32 cellular contexts compared by ENCODE assay signal in the genomic region with DNA sequence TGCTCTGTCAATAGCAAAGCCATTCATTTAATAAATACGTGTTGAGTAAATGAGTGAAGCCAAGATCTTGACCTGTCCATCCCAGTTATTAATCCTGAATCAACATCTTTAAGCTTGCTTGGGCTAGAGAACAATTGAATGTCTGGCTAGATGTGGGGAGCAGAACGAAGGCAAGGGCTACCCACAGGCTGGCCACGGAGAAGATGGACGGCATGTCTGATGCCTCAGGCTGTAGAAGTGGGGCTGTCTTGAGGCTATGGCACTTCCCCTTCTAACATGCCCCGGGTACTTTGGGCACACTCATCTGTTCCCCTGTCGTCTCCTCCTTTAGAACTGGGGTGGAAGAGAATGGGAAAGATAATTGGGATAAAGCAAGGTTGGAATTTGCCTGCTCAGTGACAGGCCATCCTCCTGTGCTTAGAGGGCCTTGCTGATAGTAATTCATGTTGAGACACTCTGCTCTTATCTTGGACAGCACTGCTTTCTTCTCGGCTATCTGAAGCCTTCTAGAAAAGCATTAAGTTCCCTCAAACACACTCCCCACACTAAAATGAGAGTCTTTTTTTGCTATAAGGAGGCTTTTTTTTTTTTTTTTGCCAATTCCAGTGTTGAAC.
"Had no signal": no experiment of that assay in that cellular context is flagged by ENCODE, and none has a peak within 500 bp of the region (broad histone marks: within the 10 kb centered on the region; RNA-seq: fewer than 3 reads in every experiment).

No MANE protein-coding gene starts in this region.

- H3K36me3 ChIP-seq: esophagus squamous epithelium, heart right ventricle, neutrophil, ovary, prostate gland, sigmoid colon, thyroid gland, upper lobe of left lung, vagina had no signal

- H3K27me3 Mint-ChIP-seq: central memory CD8-positive, alpha-beta T cell; stimulated activated memory B cell treated with anti-CD40 and anti-IgM and Interleukin-4, amounts not matched to agents 10 μg/mL and 1 μg/mL and 100 μg/mL, for 72 hours had no signal

- H3K27ac Mint-ChIP-seq: activated B cell treated with CpG ODN at 0.5 μM for 24 hours; activated CD8-positive, alpha-beta T cell treated with anti-CD3 and anti-CD28 coated beads for 36 hours; activated naive CD4-positive, alpha-beta T cell treated with anti-CD3 and anti-CD28 coated beads, Interleukin-2, amount 50 U/mL, for 72 hours; dendritic cell treated with granulocyte-macrophage colony-stimulating factor and Interleukin-4, amounts not matched to agents 40 ng/mL and 50 ng/mL, for 4 days; memory B cell; natural killer cell treated with Interleukin-12 subunit alpha and Interleukin-12 subunit beta and Interleukin-15 and Interleukin-18, amount 100 ng/mL, for 72 hours; stimulated activated memory B cell treated with anti-CD40 and anti-IgM and Interleukin-4, amounts not matched to agents 10 μg/mL and 1 μg/mL and 100 μg/mL, for 72 hours; T-helper 1 cell treated with Interleukin-12 subunit alpha and Interleukin-12 subunit beta and Interleukin-4 antibody, amounts not matched to agents 30 μg/mL and 1 μg/mL, for 36 hours had no signal

- ATAC-seq: activated CD8-positive, alpha-beta T cell treated with anti-CD3 and anti-CD28 coated beads for 36 hours; activated naive CD4-positive, alpha-beta T cell treated with anti-CD3 and anti-CD28 coated beads, Interleukin-2, amount 50 U/mL, for 72 hours; heart right ventricle; natural killer cell treated with Interleukin-12 subunit alpha and Interleukin-12 subunit beta and Interleukin-15 and Interleukin-18, amount 100 ng/mL, for 72 hours; stimulated activated memory B cell treated with anti-CD40 and anti-IgM and Interleukin-4, amounts not matched to agents 10 μg/mL and 1 μg/mL and 100 μg/mL, for 72 hours; stimulated activated naive CD8-positive, alpha-beta T cell treated with anti-CD3 and anti-CD28 coated beads, Interleukin-15, amount 100 ng/mL, for 72 hours had no signal

- H3K4me3 ChIP-seq: esophagus squamous epithelium, heart right ventricle, mucosa of descending colon, ovary, prostate gland, sigmoid colon, thyroid gland, upper lobe of left lung, vagina had no signal

- H3K9me3 ChIP-seq: esophagus squamous epithelium, mucosa of descending colon, neutrophil, ovary, prostate gland, sigmoid colon, thyroid gland, upper lobe of left lung, vagina had no signal

- H3K27ac ChIP-seq: esophagus squamous epithelium, heart right ventricle, neutrophil, ovary, prostate gland, sigmoid colon, thyroid gland, upper lobe of left lung, vagina had no signal

- H3K36me3 Mint-ChIP-seq: activated naive CD4-positive, alpha-beta T cell treated with anti-CD3 and anti-CD28 coated beads, Interleukin-2, amount 50 U/mL, for 72 hours; memory B cell; natural killer cell treated with Interleukin-12 subunit alpha and Interleukin-12 subunit beta and Interleukin-15 and Interleukin-18, amount 100 ng/mL, for 72 hours; stimulated activated memory B cell treated with anti-CD40 and anti-IgM and Interleukin-4, amounts not matched to agents 10 μg/mL and 1 μg/mL and 100 μg/mL, for 72 hours had no signal

- H3K27me3 ChIP-seq: esophagus squamous epithelium, heart right ventricle, ovary, sigmoid colon, thyroid gland, upper lobe of left lung, vagina had no signal

- H3K9me3 Mint-ChIP-seq: activated B cell treated with CpG ODN at 0.5 μM for 24 hours; activated CD8-positive, alpha-beta T cell treated with anti-CD3 and anti-CD28 coated beads for 36 hours; activated naive CD4-positive, alpha-beta T cell treated with anti-CD3 and anti-CD28 coated beads, Interleukin-2, amount 50 U/mL, for 72 hours; central memory CD8-positive, alpha-beta T cell; dendritic cell treated with granulocyte-macrophage colony-stimulating factor and Interleukin-4, amounts not matched to agents 40 ng/mL and 50 ng/mL, for 4 days; memory B cell; natural killer cell treated with Interleukin-12 subunit alpha and Interleukin-12 subunit beta and Interleukin-15 and Interleukin-18, amount 100 ng/mL, for 72 hours; stimulated activated memory B cell treated with anti-CD40 and anti-IgM and Interleukin-4, amounts not matched to agents 10 μg/mL and 1 μg/mL and 100 μg/mL, for 72 hours; stimulated activated naive CD8-positive, alpha-beta T cell treated with anti-CD3 and anti-CD28 coated beads, Interleukin-15, amount 100 ng/mL, for 72 hours; T-helper 1 cell treated with Interleukin-12 subunit alpha and Interleukin-12 subunit beta and Interleukin-4 antibody, amounts not matched to agents 30 μg/mL and 1 μg/mL, for 36 hours had no signal

- H3K4me1 Mint-ChIP-seq: activated B cell treated with CpG ODN at 0.5 μM for 24 hours; central memory CD8-positive, alpha-beta T cell; memory B cell; stimulated activated memory B cell treated with anti-CD40 and anti-IgM and Interleukin-4, amounts not matched to agents 10 μg/mL and 1 μg/mL and 100 μg/mL, for 72 hours; stimulated activated naive CD8-positive, alpha-beta T cell treated with anti-CD3 and anti-CD28 coated beads, Interleukin-15, amount 100 ng/mL, for 72 hours had no signal

- FAIRE-seq: bronchial epithelial cell, small intestine had no signal

- H3K4me1 ChIP-seq: prostate gland, upper lobe of left lung had no signal

- H3K4me3 Mint-ChIP-seq: activated B cell treated with CpG ODN at 0.5 μM for 24 hours; activated CD8-positive, alpha-beta T cell treated with anti-CD3 and anti-CD28 coated beads for 36 hours; central memory CD8-positive, alpha-beta T cell; dendritic cell treated with granulocyte-macrophage colony-stimulating factor and Interleukin-4, amounts not matched to agents 40 ng/mL and 50 ng/mL, for 4 days; memory B cell; natural killer cell treated with Interleukin-12 subunit alpha and Interleukin-12 subunit beta and Interleukin-15 and Interleukin-18, amount 100 ng/mL, for 72 hours; stimulated activated memory B cell treated with anti-CD40 and anti-IgM and Interleukin-4, amounts not matched to agents 10 μg/mL and 1 μg/mL and 100 μg/mL, for 72 hours; stimulated activated naive CD8-positive, alpha-beta T cell treated with anti-CD3 and anti-CD28 coated beads, Interleukin-15, amount 100 ng/mL, for 72 hours; T-helper 1 cell treated with Interleukin-12 subunit alpha and Interleukin-12 subunit beta and Interleukin-4 antibody, amounts not matched to agents 30 μg/mL and 1 μg/mL, for 36 hours had no signal

- DNase-seq: activated B cell treated with CpG ODN at 0.5 μM for 24 hours; activated CD4-positive, alpha-beta T cell treated with anti-CD3 and anti-CD28 coated beads, Interleukin-2, amount 50 U/mL, for 1 hour; activated CD8-positive, alpha-beta T cell treated with anti-CD3 and anti-CD28 coated beads for 36 hours; activated naive CD4-positive, alpha-beta T cell; activated T-cell treated with anti-CD3 and anti-CD28 coated beads, Interleukin-2, amount 50 U/mL, for 48 hours; esophagus squamous epithelium; foreskin melanocyte; heart right ventricle; mucosa of descending colon; ovary; retina; sigmoid colon; small intestine; stimulated activated CD4-positive, alpha-beta T cell treated with anti-CD3 and anti-CD28 coated beads, Interleukin-1b, Interleukin-23, amount 100 ng/mL, for 48 hours; stimulated activated CD4-positive, alpha-beta T cell treated with anti-CD3 and anti-CD28 coated beads, Interleukin-4, amount 100 ng/mL, for 4 hours; stimulated activated CD8-positive, alpha-beta memory T cell treated with anti-CD3 and anti-CD28 coated beads, Interleukin-4, amount 100 ng/mL, for 48 hours; stimulated activated naive CD8-positive, alpha-beta T cell treated with anti-CD3 and anti-CD28 coated beads, Interleukin-15, amount 100 ng/mL, for 72 hours; substantia nigra; T-helper 9 cell; thyroid gland; upper lobe of left lung had no signal
